8 cellular contexts compared by ENCODE assay signal in the genomic region with DNA sequence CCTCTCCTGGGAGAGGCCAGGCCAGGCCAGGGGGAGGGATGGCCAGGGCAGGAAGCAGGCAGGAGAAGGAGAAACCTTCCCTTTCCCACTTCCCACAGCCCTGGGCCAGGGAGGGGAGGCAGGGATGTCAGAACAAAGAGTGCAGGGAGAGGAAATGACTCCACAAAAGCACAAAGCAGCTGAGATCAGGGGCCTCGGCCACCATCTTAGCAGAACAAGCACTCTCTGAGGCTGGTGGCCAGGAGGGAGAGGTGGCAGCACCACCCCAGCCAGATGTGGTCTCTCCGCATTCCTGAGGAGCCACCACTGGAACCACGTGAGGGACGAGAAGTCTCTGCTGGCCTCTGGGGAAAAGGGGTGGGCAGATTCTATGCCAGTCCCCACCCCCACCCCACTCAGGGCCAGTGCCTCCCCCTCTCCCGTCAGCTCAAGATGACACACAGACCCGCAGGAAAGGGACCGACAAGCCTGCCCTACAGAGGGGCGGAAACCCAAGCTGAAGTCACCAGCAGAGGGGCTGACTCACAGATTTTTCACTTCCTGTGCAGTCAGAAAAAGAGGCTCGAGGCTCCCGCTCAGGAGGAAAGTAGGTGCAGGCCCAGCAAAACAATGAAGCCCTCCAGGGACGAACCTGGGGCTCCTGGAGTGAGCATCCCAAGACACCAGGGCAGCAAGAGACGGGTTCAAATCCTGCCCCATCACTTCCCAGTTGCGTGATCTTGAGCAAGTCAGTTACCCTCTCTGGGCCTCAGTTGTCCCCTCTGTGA. TPM values are rescaled to one million over a fixed set of nuclear protein-coding genes. Genes with fewer than 3 reads are reported as not detected.
A peak's percentile ranks its signal among the peaks of the same experiment; 100 is the strongest.
DNase-seq lines count a peak whose midpoint lies in the region; ATAC-seq and TF ChIP-seq lines count a peak whose summit lies in the region.

No MANE protein-coding gene starts in this region.

- no peak overlapping the region for H2AFZ ChIP-seq in OCI-LY3 (ENCODE audit: low read depth, low read length)

- H3K27ac ChIP-seq in OCI-LY3 (ENCODE audit: low read length) = peak overlapping the region; percentile 53

- no peaks in the 10 kb centered on the region for H4K20me1 ChIP-seq in OCI-LY3 (ENCODE audit: insufficient read depth, low read length)

- peaks cover 7% of the 10 kb centered on the region for H3K27me3 Mint-ChIP-seq in nephron progenitor cell (ENCODE audit: low read depth, poor library complexity)

- no peak overlapping the region for H3K27ac Mint-ChIP-seq in nephron progenitor cell

- peaks cover 38% of the 10 kb centered on the region for H3K4me1 ChIP-seq in OCI-LY3 (ENCODE audit: low read length)

- peaks cover 27% of the 10 kb centered on the region; the same call in 1 of the 2 replicates for H3K27me3 ChIP-seq in OCI-LY3 (ENCODE audit: low read depth, low read length)

- no peak overlapping the region for H3K4me3 Mint-ChIP-seq in nephron progenitor cell

- H3K79me2 ChIP-seq in OCI-LY3 (ENCODE audit: low read length) = no peaks in the 10 kb centered on the region

- intact Hi-C loops in sciatic nerve (cut with DNase I) = no loop called here

- peak overlapping the region; percentile 52 for H3K4me3 ChIP-seq in OCI-LY3 (ENCODE audit: low read length)

- H3K9me3 ChIP-seq in OCI-LY3 (ENCODE audit: insufficient read depth, low read length) = no peaks in the 10 kb centered on the region

- no peaks in the 10 kb centered on the region for H3K36me3 ChIP-seq in OCI-LY3 (replicated peaks; ENCODE audit: low read depth, low read length)

- peaks cover 4% of the 10 kb centered on the region for H3K9me3 Mint-ChIP-seq in nephron progenitor cell

- ATAC-seq in HG02678 (IDR thresholded peaks at IDR 0.05; ENCODE audit: unreplicated experiment) (peak; percentile 64), sciatic nerve (peak; percentile 17)

- peak overlapping the region; percentile 59 for H3K9ac ChIP-seq in OCI-LY3 (ENCODE audit: low read length)

- TF ChIP-seq CTCF in GM10266 (IDR thresholded peaks at IDR 0.05; ENCODE audit: control insufficient read depth, insufficient read depth, low read depth, missing control alignments) (peak; percentile 5), OCI-LY3 (IDR thresholded peaks at IDR 0.05; ENCODE audit: low read depth, low read length) (no peak), nephron progenitor cell (IDR thresholded peaks at IDR 0.05) (no peak)

- DNase-seq in GM10266 (ENCODE audit: extremely low spot score) (peak; percentile 90), activated T-cell treated with anti-CD3 and anti-CD28 coated beads for 48 hours (ENCODE audit: low read depth) (peak; percentile 80), fibroblast of peridontal ligament (ENCODE audit: extremely low read depth) (peak; percentile 78), sciatic nerve (ENCODE audit: low spot score) (no peak), NCI-H1105 (lab: John Stamatoyannopoulos, UW) (no peak), nephron progenitor cell (no peak)

- H3K4me2 ChIP-seq in OCI-LY3 (ENCODE audit: low read length) = peak overlapping the region; percentile 91

- peaks cover 63% of the 10 kb centered on the region for H3K4me1 Mint-ChIP-seq in nephron progenitor cell

- peaks cover 5% of the 10 kb centered on the region for H3K36me3 Mint-ChIP-seq in nephron progenitor cell (ENCODE audit: low read depth)

RNA-seq across cellular contexts. Expression of a gene that starts 24.1 kb away (rescaled TPM):
- 13.0 TPM for total RNA-seq in sciatic nerve

RNA-seq across cellular contexts. Expression of a gene that starts 30.0 kb away (rescaled TPM):
- 5.4 TPM for total RNA-seq in sciatic nerve

Comparison
In these comparisons a context has a peak if more than half of its experiments do, and no peak if none do; other contexts are left out.
1. DNase-seq: peak in GM10266 (single experiment), activated T-cell treated with anti-CD3 and anti-CD28 coated beads for 48 hours (single experiment) and fibroblast of peridontal ligament (single experiment); none in sciatic nerve (single experiment), NCI-H1105 (single experiment) and nephron progenitor cell (single experiment).